In genomic region chr3:101939391-101939790, GRCh38 we compare ENCODE assay signal across 1 cellular context.
TF ChIP-seq lines count a peak whose summit lies in the region.

No MANE protein-coding gene starts in this region.

TF ChIP-seq in SK-N-SH, 30 proteins besides CTCF, POLR2A, EP300 and RAD21 (continued from another document):
- TF ChIP-seq RCOR1 (IDR thresholded peaks at IDR 0.05; ENCODE audit: low read length) (no peak), TAF1 (IDR thresholded peaks at IDR 0.05; ENCODE audit: borderline replicate concordance, low read depth, low read length) (no peak), YY1 (IDR thresholded peaks at IDR 0.05; ENCODE audit: low read depth) (no peak), MXI1 (IDR thresholded peaks at IDR 0.05; ENCODE audit: low read depth, low read length) (no peak), SIN3A (IDR thresholded peaks at IDR 0.05; ENCODE audit: borderline replicate concordance, low read depth, low read length) (no peak), NFIC (IDR thresholded peaks at IDR 0.05; ENCODE audit: borderline replicate concordance) (no peak), REST (IDR thresholded peaks at IDR 0.05; ENCODE audit: low read depth, low read length) (no peak), RFX5 (IDR thresholded peaks at IDR 0.05; ENCODE audit: low read length) (no peak), NRF1 (IDR thresholded peaks at IDR 0.05; ENCODE audit: low read depth, low read length) (no peak)
